25 cellular contexts compared by ENCODE assay signal in genomic region chr10:61821153-61821552, GRCh38.
DNase-seq lines count a peak whose midpoint lies in the region; ATAC-seq, FAIRE-seq and TF ChIP-seq lines count a peak whose summit lies in the region.
"Had no signal": no experiment of that assay in that cellular context is flagged by ENCODE, and none has a peak within 500 bp of the region (broad histone marks: within the 10 kb centered on the region; RNA-seq: fewer than 3 reads in every experiment).

No MANE protein-coding gene starts in this region.

- H3K27me3 ChIP-seq in K562 (ENCODE audit: control insufficient read depth in 2 of 2, insufficient read depth in 2 of 2, low read length in 2 of 2) = no peaks in the 10 kb centered on the region
- no peaks in the 10 kb centered on the region for H3K27me3 ChIP-seq in small intestine (ENCODE audit: control insufficient read depth in 2 of 2, insufficient read depth in 2 of 2, low read length in 2 of 2)
- H3K27me3 ChIP-seq in testis = no peaks in the 10 kb centered on the region
- H3K27me3 ChIP-seq: neural progenitor cell had no signal

- H3K9me3 ChIP-seq in K562 (replicated peaks; ENCODE audit: control insufficient read depth, insufficient read depth, low read depth, low read length) = peaks cover 3% of the 10 kb centered on the region
- H3K9me3 ChIP-seq in small intestine (ENCODE audit: control insufficient read depth, low read depth) = no peaks in the 10 kb centered on the region
- no peaks in the 10 kb centered on the region for H3K9me3 ChIP-seq in testis
- H3K9me3 ChIP-seq: left ventricle myocardium inferior, mucosa of descending colon had no signal

- TF ChIP-seq RAD21 in K562 (CRISPR knock-in tag; conservative IDR thresholded peaks at IDR 0.05 in 1 of 2, IDR thresholded peaks at IDR 0.05 in 1 of 2) = no peak

- H3K4me1 ChIP-seq in K562 (replicated peaks in 1 of 2; ENCODE audit: control insufficient read depth in 2 of 2, insufficient read depth in 2 of 2, low read length in 2 of 2) (peaks cover 3 to 26% of the 10 kb centered on the region in 2 experiments; a peak in 4 of 5 replicates), small intestine (ENCODE audit: control insufficient read depth in 2 of 2, insufficient read depth in 1 of 2, low read depth in 1 of 2, low read length in 1 of 2) (no peaks in the 10 kb centered on the region), testis (no peaks in the 10 kb centered on the region)
- H3K4me1 ChIP-seq: left ventricle myocardium inferior had no signal

- H3K9ac ChIP-seq in K562 (ENCODE audit: insufficient read depth in 1 of 2, low read depth in 2 of 2, low read length in 2 of 2) = no peak overlapping the region; a peak in 1 of 4 replicates
- H3K9ac ChIP-seq: neural progenitor cell had no signal

- intact Hi-C loops in K562 (cut with micrococcal nuclease) = no loop called here
- intact Hi-C loops in testis (cut with DNase I; ENCODE audit: low total_unique reads) = no loop called here

- FAIRE-seq in K562 (lab: Jason Lieb, UNC) (no peak), urothelium cell line (lab: Jason Lieb, UNC) (peak; percentile 9), small intestine (lab: Jason Lieb, UNC) (no peak)
- FAIRE-seq: colon, GM12891 had no signal

- POLR2A ChIA-PET in K562 (lab: Yijun Ruan, JAX) = interaction anchor here (1.2 to 1.7 kb wide), 4 partner anchors 8 to 56 kb away, joined by 4 to 7 read pairs (median 5); no protein-coding TSS in a partner anchor

- no peaks in the 10 kb centered on the region for H3K36me3 ChIP-seq in K562 (ENCODE audit: control insufficient read depth, insufficient read depth, low read length)
- no peaks in the 10 kb centered on the region for H3K36me3 ChIP-seq in small intestine (ENCODE audit: control insufficient read depth in 2 of 2, insufficient read depth in 2 of 2, low read length in 2 of 2)
- no peaks in the 10 kb centered on the region for H3K36me3 ChIP-seq in testis (ENCODE audit: low read depth, missing control alignments)
- H3K36me3 ChIP-seq: left ventricle myocardium inferior, neural progenitor cell had no signal

- 71% methylated on average over 5 of the region's 5 CpGs for WGBS in K562 (ENCODE audit: insufficient coverage, low coverage, missing lambda C conversion rate)
- WGBS in small intestine, 3 donors = 81 to 86% (median 84%) methylated on average over 5 of the region's 5 CpGs
- WGBS in testis, 2 donors = 82 to 90% methylated on average over 5 of the region's 5 CpGs

- H4K20me1 ChIP-seq in K562 (replicated peaks; ENCODE audit: control insufficient read depth, insufficient read depth, low read length) = no peaks in the 10 kb centered on the region

- peak overlapping the region; percentile 18; the same call in 1 of the 3 replicates for H3K27ac ChIP-seq in K562 (ENCODE audit: extremely low read depth, low read depth, low read length)
- no peak overlapping the region for H3K27ac ChIP-seq in small intestine (ENCODE audit: low read depth in 1 of 2, low read length in 1 of 2)
- no peak overlapping the region for H3K27ac ChIP-seq in testis
- H3K27ac ChIP-seq: left ventricle myocardium inferior, neural progenitor cell, VCaP had no signal

- TF ChIP-seq CTCF in K562 (IDR thresholded peaks at IDR 0.05 in 2 of 3, conservative IDR thresholded peaks at IDR 0.05 in 1 of 3; ENCODE audit: insufficient read depth in 2 of 3, low read depth in 1 of 3, low read length in 3 of 3) = no peak
- TF ChIP-seq CTCF in testis (IDR thresholded peaks at IDR 0.05) = no peak

- no peak overlapping the region for H3K4me3 ChIP-seq in K562
- no peak overlapping the region for H3K4me3 ChIP-seq in small intestine (ENCODE audit: low read depth in 1 of 2, low read length in 2 of 2)
- no peak overlapping the region for H3K4me3 ChIP-seq in testis
- H3K4me3 ChIP-seq: left ventricle myocardium inferior, mucosa of descending colon, neural progenitor cell had no signal

- peak overlapping the region; percentile 80 for H2AFZ ChIP-seq in K562 (ENCODE audit: low read depth, low read length)
- H2AFZ ChIP-seq: neural progenitor cell had no signal

- H3K79me2 ChIP-seq in K562 (ENCODE audit: control insufficient read depth, insufficient read depth, low read length) = no peaks in the 10 kb centered on the region

- DNase-seq in NCI-H69 (lab: John Stamatoyannopoulos, UW) (peak; percentile 5), K562 (ENCODE audit: extremely low read depth in 1 of 4, low spot score in 3 of 4) (no peak), kidney glomerular epithelial cell (lab: John Stamatoyannopoulos, UW) (peak; percentile 18), urothelium cell line (ENCODE audit: low spot score) (no peak), small intestine (no peak), GOT3 (lab: John Stamatoyannopoulos, UW) (no peak), testis (no peak)
- DNase-seq: activated CD4-positive, alpha-beta T cell treated with anti-CD3 and anti-CD28 coated beads, Interleukin-2, amount 50 U/mL, for 1 hour; activated CD8-positive, alpha-beta memory T cell treated with anti-CD3 and anti-CD28 coated beads, Interleukin-2, amount 50 U/mL, for 4 hours; activated naive CD8-positive, alpha-beta T cell treated with anti-CD3 and anti-CD28 coated beads, Interleukin-2, amount 10 ng/mL, durations not matched to agents 7 days and 5 days; CD4-positive, alpha-beta memory T cell; DMS79; effector memory CD8-positive, alpha-beta T cell; glutamatergic neuron; HFFc6; left ventricle myocardium inferior; mucosa of descending colon; NCI-H2081; NK-92 treated with Interleukin-12 subunit alpha and Interleukin-12 subunit beta, amount 100 ng/mL, for 24 hours had no signal

- TF ChIP-seq EP300 in K562 (IDR thresholded peaks at IDR 0.05; ENCODE audit: low read length) = no peak

- ATAC-seq in K562 = no peak
- ATAC-seq: activated T-helper 17 cell treated with anti-CD3 and anti-CD28 coated beads, Interleukin-2, amount 50 U/mL, for 72 hours; effector memory CD8-positive, alpha-beta T cell; mucosa of descending colon; SK-N-SH treated with all-trans-retinoic acid at 6 μM for 48 hours had no signal

- CTCF ChIA-PET in K562 (lab: Yijun Ruan, JAX; ENCODE audit: low intra/inter-chr PET ratio) = no interaction called here

- BruUV-seq in K562 (replicated peaks; lab: Mats Ljungman, UMichigan) = no TSS peak

- no peak overlapping the region for H3K4me2 ChIP-seq in K562 (ENCODE audit: insufficient read depth, low read length)
- H3K4me2 ChIP-seq: neural progenitor cell had no signal

- no peak for TF ChIP-seq POLR2A in K562 (conservative IDR thresholded peaks at IDR 0.05)
- no peak for TF ChIP-seq POLR2A in testis (IDR thresholded peaks at IDR 0.05)

- in situ Hi-C loops in K562 (cut with MboI) = no loop called here

- no peaks in the 10 kb centered on the region for H3K9me1 ChIP-seq in K562 (ENCODE audit: control insufficient read depth, insufficient read depth, low read length)

TF ChIP-seq in K562, 482 proteins besides CTCF, POLR2A, EP300 and RAD21:
- TF ChIP-seq ZHX1 (conservative IDR thresholded peaks at IDR 0.05; ENCODE audit: low read length) = no peak
- peak; percentile 39; the same call in 1 of the 2 replicates for TF ChIP-seq RFX1 (IDR thresholded peaks at IDR 0.05)
- no peak for TF ChIP-seq RBM14 (IDR thresholded peaks at IDR 0.05; ENCODE audit: borderline replicate concordance, insufficient read depth, low read depth, low read length)
- no peak for TF ChIP-seq HOMEZ (CRISPR knock-in tag; IDR thresholded peaks at IDR 0.05)
- no peak for TF ChIP-seq HNRNPLL (IDR thresholded peaks at IDR 0.05; ENCODE audit: low read depth, low read length, poor library complexity, severe bottlenecking)
- no peak for TF ChIP-seq BRF1 (IDR thresholded peaks at IDR 0.05; ENCODE audit: borderline replicate concordance, extremely low read depth, insufficient read length)

Comparison
In these comparisons a context has a peak if more than half of its experiments do, and no peak if none do; other contexts are left out.
1. DNase-seq: peak in NCI-H69 (single experiment) and kidney glomerular epithelial cell (single experiment); none in K562 (0 of 4), urothelium cell line (single experiment), small intestine (single experiment), GOT3 (single experiment) and testis (single experiment).